1 cellular context compared by ENCODE assay signal in the genomic region with DNA sequence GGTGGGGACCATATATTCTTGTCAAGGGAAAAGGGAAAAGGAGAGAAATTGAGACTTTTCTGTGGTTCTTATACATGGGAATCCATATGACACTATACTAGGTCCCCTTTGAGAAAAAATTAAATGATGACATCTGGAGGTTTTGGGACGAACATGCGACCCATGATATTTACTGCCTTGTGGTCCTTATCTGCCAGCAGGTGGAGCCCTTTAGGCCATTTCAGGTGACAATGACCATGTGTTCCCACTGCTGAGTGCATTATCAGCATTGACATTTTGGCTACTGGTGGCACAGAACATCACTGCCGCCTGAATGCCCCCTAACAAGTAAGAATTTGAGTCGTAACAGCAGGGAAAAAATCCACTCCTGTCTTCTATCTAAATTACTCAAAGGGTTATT.
TF ChIP-seq lines count a peak whose summit lies in the region.

No MANE protein-coding gene starts in this region.

TF ChIP-seq in K562, 482 proteins besides CTCF, POLR2A, EP300 and RAD21 (continued from another document):
- TF ChIP-seq, protein P1, sequence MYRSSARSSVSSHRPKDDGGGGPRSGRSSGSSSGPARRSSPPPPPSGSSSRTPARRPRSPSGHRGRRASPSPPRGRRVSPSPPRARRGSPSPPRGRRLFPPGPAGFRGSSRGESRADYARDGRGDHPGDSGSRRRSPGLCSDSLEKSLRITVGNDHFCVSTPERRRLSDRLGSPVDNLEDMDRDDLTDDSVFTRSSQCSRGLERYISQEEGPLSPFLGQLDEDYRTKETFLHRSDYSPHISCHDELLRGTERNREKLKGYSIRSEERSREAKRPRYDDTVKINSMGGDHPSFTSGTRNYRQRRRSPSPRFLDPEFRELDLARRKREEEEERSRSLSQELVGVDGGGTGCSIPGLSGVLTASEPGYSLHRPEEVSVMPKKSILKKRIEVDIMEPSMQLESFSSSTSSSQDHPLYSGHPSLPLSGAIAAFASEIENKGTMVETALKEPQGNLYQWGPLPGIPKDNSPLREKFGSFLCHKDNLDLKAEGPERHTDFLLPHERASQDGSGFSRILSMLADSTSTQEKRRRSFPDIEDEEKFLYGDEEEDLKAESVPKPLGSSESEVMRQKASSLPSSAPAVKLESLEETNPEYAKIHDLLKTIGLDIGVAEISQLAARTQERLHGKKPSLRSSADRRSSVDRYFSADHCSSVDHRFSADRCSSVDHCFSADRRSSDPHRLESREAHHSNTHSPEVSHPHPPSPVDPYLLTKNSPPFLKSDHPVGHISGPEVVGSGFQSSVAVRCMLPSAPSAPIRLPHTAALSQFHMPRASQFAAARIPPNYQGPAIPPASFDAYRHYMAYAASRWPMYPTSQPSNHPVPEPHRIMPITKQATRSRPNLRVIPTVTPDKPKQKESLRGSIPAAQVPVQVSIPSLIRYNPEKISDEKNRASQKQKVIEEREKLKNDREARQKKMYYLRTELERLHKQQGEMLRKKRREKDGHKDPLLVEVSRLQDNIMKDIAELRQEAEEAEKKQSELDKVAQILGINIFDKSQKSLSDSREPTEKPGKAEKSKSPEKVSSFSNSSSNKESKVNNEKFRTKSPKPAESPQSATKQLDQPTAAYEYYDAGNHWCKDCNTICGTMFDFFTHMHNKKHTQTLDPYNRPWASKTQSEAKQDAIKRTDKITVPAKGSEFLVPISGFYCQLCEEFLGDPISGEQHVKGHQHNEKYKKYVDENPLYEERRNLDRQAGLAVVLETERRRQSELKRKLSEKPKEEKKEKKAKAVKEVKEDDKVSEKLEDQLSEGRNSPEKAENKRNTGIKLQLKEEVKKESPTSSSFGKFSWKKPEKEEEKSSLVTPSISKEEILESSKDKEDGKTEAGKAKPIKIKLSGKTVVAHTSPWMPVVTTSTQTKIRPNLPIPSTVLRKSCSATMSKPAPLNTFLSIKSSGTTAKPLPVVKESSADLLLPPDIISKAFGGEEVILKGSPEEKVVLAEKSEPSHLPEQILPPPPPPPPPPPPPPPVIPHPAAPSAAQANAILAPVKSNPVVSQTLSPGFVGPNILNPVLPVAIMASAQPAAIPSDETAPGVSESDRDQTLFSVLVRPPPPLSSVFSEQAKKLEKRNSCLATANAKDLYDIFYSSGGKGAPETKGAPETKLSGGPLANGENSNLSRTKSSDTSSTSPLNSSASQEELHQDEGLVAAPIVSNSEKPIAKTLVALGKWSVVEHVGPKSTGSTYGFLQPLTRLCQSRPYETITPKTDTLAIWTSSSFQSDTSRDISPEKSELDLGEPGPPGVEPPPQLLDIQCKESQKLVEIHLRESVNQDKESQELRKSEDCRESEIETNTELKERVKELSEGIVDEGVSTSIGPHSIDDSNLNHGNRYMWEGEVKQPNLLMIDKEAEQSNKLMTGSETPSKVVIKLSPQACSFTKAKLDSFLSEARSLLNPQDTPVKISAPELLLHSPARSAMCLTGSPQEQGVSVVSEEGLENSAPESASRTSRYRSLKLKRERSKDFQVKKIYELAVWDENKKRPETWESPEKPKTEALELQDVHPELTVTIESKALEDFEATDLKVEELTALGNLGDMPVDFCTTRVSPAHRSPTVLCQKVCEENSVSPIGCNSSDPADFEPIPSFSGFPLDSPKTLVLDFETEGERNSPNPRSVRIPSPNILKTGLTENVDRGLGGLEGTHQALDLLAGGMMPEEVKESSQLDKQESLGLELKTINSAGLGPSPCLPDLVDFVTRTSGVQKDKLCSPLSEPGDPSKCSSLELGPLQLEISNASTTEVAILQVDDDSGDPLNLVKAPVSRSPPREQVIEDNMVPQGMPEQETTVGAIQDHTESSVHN (IDR thresholded peaks at IDR 0.05; ENCODE audit: borderline replicate concordance in 1 of 2, low read depth in 1 of 2) = no peak
- TF ChIP-seq, protein P2, sequence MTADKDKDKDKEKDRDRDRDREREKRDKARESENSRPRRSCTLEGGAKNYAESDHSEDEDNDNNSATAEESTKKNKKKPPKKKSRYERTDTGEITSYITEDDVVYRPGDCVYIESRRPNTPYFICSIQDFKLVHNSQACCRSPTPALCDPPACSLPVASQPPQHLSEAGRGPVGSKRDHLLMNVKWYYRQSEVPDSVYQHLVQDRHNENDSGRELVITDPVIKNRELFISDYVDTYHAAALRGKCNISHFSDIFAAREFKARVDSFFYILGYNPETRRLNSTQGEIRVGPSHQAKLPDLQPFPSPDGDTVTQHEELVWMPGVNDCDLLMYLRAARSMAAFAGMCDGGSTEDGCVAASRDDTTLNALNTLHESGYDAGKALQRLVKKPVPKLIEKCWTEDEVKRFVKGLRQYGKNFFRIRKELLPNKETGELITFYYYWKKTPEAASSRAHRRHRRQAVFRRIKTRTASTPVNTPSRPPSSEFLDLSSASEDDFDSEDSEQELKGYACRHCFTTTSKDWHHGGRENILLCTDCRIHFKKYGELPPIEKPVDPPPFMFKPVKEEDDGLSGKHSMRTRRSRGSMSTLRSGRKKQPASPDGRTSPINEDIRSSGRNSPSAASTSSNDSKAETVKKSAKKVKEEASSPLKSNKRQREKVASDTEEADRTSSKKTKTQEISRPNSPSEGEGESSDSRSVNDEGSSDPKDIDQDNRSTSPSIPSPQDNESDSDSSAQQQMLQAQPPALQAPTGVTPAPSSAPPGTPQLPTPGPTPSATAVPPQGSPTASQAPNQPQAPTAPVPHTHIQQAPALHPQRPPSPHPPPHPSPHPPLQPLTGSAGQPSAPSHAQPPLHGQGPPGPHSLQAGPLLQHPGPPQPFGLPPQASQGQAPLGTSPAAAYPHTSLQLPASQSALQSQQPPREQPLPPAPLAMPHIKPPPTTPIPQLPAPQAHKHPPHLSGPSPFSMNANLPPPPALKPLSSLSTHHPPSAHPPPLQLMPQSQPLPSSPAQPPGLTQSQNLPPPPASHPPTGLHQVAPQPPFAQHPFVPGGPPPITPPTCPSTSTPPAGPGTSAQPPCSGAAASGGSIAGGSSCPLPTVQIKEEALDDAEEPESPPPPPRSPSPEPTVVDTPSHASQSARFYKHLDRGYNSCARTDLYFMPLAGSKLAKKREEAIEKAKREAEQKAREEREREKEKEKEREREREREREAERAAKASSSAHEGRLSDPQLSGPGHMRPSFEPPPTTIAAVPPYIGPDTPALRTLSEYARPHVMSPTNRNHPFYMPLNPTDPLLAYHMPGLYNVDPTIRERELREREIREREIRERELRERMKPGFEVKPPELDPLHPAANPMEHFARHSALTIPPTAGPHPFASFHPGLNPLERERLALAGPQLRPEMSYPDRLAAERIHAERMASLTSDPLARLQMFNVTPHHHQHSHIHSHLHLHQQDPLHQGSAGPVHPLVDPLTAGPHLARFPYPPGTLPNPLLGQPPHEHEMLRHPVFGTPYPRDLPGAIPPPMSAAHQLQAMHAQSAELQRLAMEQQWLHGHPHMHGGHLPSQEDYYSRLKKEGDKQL (CRISPR knock-in tag; IDR thresholded peaks at IDR 0.05; ENCODE audit: borderline replicate concordance) = no peak
- TF ChIP-seq NFE2 (IDR thresholded peaks at IDR 0.05; ENCODE audit: low read depth) (no peak), ZNF3 (CRISPR knock-in tag; IDR thresholded peaks at IDR 0.05) (no peak), POLR3A (IDR thresholded peaks at IDR 0.05; ENCODE audit: borderline replicate concordance, extremely low read depth, insufficient read depth, insufficient read length) (no peak), ZKSCAN3 (CRISPR knock-in tag; IDR thresholded peaks at IDR 0.05) (no peak)
- TF ChIP-seq, protein P3, sequence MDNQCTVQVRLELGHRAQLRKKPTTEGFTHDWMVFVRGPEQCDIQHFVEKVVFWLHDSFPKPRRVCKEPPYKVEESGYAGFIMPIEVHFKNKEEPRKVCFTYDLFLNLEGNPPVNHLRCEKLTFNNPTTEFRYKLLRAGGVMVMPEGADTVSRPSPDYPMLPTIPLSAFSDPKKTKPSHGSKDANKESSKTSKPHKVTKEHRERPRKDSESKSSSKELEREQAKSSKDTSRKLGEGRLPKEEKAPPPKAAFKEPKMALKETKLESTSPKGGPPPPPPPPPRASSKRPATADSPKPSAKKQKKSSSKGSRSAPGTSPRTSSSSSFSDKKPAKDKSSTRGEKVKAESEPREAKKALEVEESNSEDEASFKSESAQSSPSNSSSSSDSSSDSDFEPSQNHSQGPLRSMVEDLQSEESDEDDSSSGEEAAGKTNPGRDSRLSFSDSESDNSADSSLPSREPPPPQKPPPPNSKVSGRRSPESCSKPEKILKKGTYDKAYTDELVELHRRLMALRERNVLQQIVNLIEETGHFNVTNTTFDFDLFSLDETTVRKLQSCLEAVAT (IDR thresholded peaks at IDR 0.05) = no peak
- TF ChIP-seq, protein P4, sequence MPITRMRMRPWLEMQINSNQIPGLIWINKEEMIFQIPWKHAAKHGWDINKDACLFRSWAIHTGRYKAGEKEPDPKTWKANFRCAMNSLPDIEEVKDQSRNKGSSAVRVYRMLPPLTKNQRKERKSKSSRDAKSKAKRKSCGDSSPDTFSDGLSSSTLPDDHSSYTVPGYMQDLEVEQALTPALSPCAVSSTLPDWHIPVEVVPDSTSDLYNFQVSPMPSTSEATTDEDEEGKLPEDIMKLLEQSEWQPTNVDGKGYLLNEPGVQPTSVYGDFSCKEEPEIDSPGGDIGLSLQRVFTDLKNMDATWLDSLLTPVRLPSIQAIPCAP (CRISPR knock-in tag; IDR thresholded peaks at IDR 0.05; ENCODE audit: borderline replicate concordance) = no peak
